21 cellular contexts compared by ENCODE assay signal in genomic region chr1:151800830-151801229, GRCh38. TPM values are rescaled to one million over a fixed set of nuclear protein-coding genes. Genes with fewer than 3 reads are reported as not detected.
A peak's percentile ranks its signal among the peaks of the same experiment; 100 is the strongest.
DNase-seq lines count a peak whose midpoint lies in the region; ATAC-seq, FAIRE-seq and TF ChIP-seq lines count a peak whose summit lies in the region.
"Had no signal": no experiment of that assay in that cellular context is flagged by ENCODE, and none has a peak within 500 bp of the region (broad histone marks: within the 10 kb centered on the region; RNA-seq: fewer than 3 reads in every experiment).

No MANE protein-coding gene starts in this region.

- DNase-seq in HepG2 (ENCODE audit: low spot score) (no peak), right lobe of liver (no peak), GM13977 (ENCODE audit: low spot score) (no peak), SJCRH30 (no peak), HUDEP-2 (lab: John Stamatoyannopoulos, UW; ENCODE audit: unreplicated experiment in 76 of 76) (no peak)
- DNase-seq: AML-193, Caco-2, H9, IMR-90, Karpas-422, KBM-7 had no signal

- CTCF ChIA-PET in HepG2 (lab: Yijun Ruan, JAX; ENCODE audit: low intra/inter-chr PET ratio, low total read pairs) = no interaction called here

- H3K9ac ChIP-seq in HepG2 (ENCODE audit: insufficient read depth, low read depth, low read length) (no peak overlapping the region), liver (ENCODE audit: low read depth in 1 of 2, low read length in 2 of 2) (no peak overlapping the region)

- peaks cover 30% of the 10 kb centered on the region for H3K4me1 Mint-ChIP-seq in activated T-helper 17 cell treated with anti-CD3 and anti-CD28 coated beads, Interleukin-2, amount 50 U/mL, for 72 hours

- TF ChIP-seq POLR2A in HepG2 (IDR thresholded peaks at IDR 0.05; ENCODE audit: insufficient read depth in 1 of 2, low read depth in 2 of 2, low read length in 2 of 2) (no peak), right lobe of liver (IDR thresholded peaks at IDR 0.05) (no peak)

- H3K27me3 ChIP-seq in HepG2 (ENCODE audit: control insufficient read depth in 1 of 2, insufficient read depth in 2 of 2, low read length in 2 of 2) (peaks cover 0 to 3% of the 10 kb centered on the region in 2 experiments; a peak in 3 of 5 replicates), right lobe of liver (no peaks in the 10 kb centered on the region), liver (ENCODE audit: control insufficient read depth in 4 of 4, insufficient read depth in 4 of 4, low read length in 3 of 4) (no peaks in the 10 kb centered on the region), SJCRH30 (peaks cover 20% of the 10 kb centered on the region; the same call in 1 of the 2 replicates)

- H2AFZ ChIP-seq in HepG2 (ENCODE audit: low read length) = no peak overlapping the region

- ATAC-seq in HepG2 = no peak
- no peak for ATAC-seq in right lobe of liver
- no peak for ATAC-seq in activated T-helper 17 cell treated with anti-CD3 and anti-CD28 coated beads, Interleukin-2, amount 50 U/mL, for 72 hours (replicated peaks)
- ATAC-seq: A549 had no signal

- POLR2A ChIA-PET in HepG2 (lab: Yijun Ruan, JAX) = no interaction called here

- H3K4me2 ChIP-seq in HepG2 (ENCODE audit: low read depth, low read length) = no peak overlapping the region
- H3K4me2 ChIP-seq: A549 had no signal

- peak overlapping the region; percentile 36 for H3K4me3 Mint-ChIP-seq in activated T-helper 17 cell treated with anti-CD3 and anti-CD28 coated beads, Interleukin-2, amount 50 U/mL, for 72 hours
- H3K4me3 Mint-ChIP-seq: H9 had no signal

- no peaks in the 10 kb centered on the region for H3K27me3 Mint-ChIP-seq in activated T-helper 17 cell treated with anti-CD3 and anti-CD28 coated beads, Interleukin-2, amount 50 U/mL, for 72 hours

- H4K20me1 ChIP-seq in HepG2 (ENCODE audit: insufficient read depth, low read length) = no peaks in the 10 kb centered on the region

- BruUV-seq in HepG2 (replicated peaks; lab: Mats Ljungman, UMichigan) = no TSS peak

- H3K79me2 ChIP-seq in HepG2 (ENCODE audit: insufficient read depth, low read length) = no peaks in the 10 kb centered on the region

- H3K36me3 Mint-ChIP-seq in activated T-helper 17 cell treated with anti-CD3 and anti-CD28 coated beads, Interleukin-2, amount 50 U/mL, for 72 hours (ENCODE audit: low read depth) = no peaks in the 10 kb centered on the region

- WGBS in HepG2 (ENCODE audit: low lambda C conversion rate) = 39% methylated on average over 5 of the region's 8 CpGs
- 59% methylated on average over 7 of the region's 8 CpGs for WGBS in right lobe of liver (ENCODE audit: insufficient coverage, low coverage, low lambda C conversion rate, missing lambda C conversion rate)
- 60% methylated on average over 8 of the region's 8 CpGs for WGBS in liver

- H3K27ac Mint-ChIP-seq in activated T-helper 17 cell treated with anti-CD3 and anti-CD28 coated beads, Interleukin-2, amount 50 U/mL, for 72 hours = peak overlapping the region; percentile 6
- H3K27ac Mint-ChIP-seq: H9 had no signal

- H3K27ac ChIP-seq in HepG2 (ENCODE audit: extremely low read length, insufficient read depth, low read length) = no peak overlapping the region
- H3K27ac ChIP-seq in right lobe of liver = no peak overlapping the region
- H3K27ac ChIP-seq in liver (ENCODE audit: low read depth in 1 of 2, low read length in 2 of 2) = no peak overlapping the region
- H3K27ac ChIP-seq in SJCRH30 = no peak overlapping the region
- H3K27ac ChIP-seq: 22Rv1, A549 had no signal

- TF ChIP-seq RAD21 in HepG2 (CRISPR knock-in tag; IDR thresholded peaks at IDR 0.05) = no peak
- no peak for TF ChIP-seq RAD21 in liver (IDR thresholded peaks at IDR 0.05)

- H3K4me3 ChIP-seq in HepG2 (replicated peaks in 1 of 3; ENCODE audit: insufficient read depth in 1 of 3, low read depth in 2 of 3, low read length in 3 of 3) = no peak overlapping the region
- H3K4me3 ChIP-seq in right lobe of liver = no peak overlapping the region
- H3K4me3 ChIP-seq in liver (ENCODE audit: low read depth in 1 of 3, low read length in 3 of 3) = no peak overlapping the region
- no peak overlapping the region for H3K4me3 ChIP-seq in SJCRH30
- H3K4me3 ChIP-seq: A549 had no signal

- TF ChIP-seq EP300 in HepG2 (IDR thresholded peaks at IDR 0.05; ENCODE audit: low read depth in 2 of 2, low read length in 2 of 2) = no peak
- TF ChIP-seq EP300 in HepG2 (CRISPR knock-in tag; IDR thresholded peaks at IDR 0.05; ENCODE audit: borderline replicate concordance) = no peak

- H3K4me1 ChIP-seq in HepG2 (ENCODE audit: insufficient read depth, low read length) (no peaks in the 10 kb centered on the region), right lobe of liver (no peaks in the 10 kb centered on the region), liver (ENCODE audit: control insufficient read depth in 4 of 4, insufficient read depth in 4 of 4, low read length in 3 of 4) (no peaks in the 10 kb centered on the region), SJCRH30 (no peaks in the 10 kb centered on the region)
- H3K4me1 ChIP-seq: A549, Caco-2 had no signal

- H3K9me3 ChIP-seq in HepG2 (ENCODE audit: low read length) (no peaks in the 10 kb centered on the region), right lobe of liver (no peaks in the 10 kb centered on the region), liver (ENCODE audit: control insufficient read depth in 4 of 4, low read length in 3 of 4) (no peaks in the 10 kb centered on the region), SJCRH30 (replicated peaks) (no peaks in the 10 kb centered on the region)
- H3K9me3 ChIP-seq: A549, Caco-2 had no signal

- no peak for FAIRE-seq in HepG2 (lab: Jason Lieb, UNC)
- FAIRE-seq: A549, D721Med, G401.6, GM12892, H1 had no signal

- in situ Hi-C loops in HepG2 (cut with HindIII; ENCODE audit: extremely low pct_ligation_motif_present, low pct_unique_long_range_greater_than_20kb) (no loop called here), GM13977 (cut with MboI; ENCODE audit: low pct_unique_long_range_greater_than_20kb, low sequenced_read_pairs, unreplicated experiment) (no loop called here)

- intact Hi-C loops in HepG2 (cut with micrococcal nuclease; ENCODE audit: unreplicated experiment) = no loop called here
- intact Hi-C loops in right lobe of liver (cut with DNase I) = no loop called here

- H3K9me3 Mint-ChIP-seq in activated T-helper 17 cell treated with anti-CD3 and anti-CD28 coated beads, Interleukin-2, amount 50 U/mL, for 72 hours = no peaks in the 10 kb centered on the region
- H3K9me3 Mint-ChIP-seq: H9 had no signal

- TF ChIP-seq CTCF in HepG2 (CRISPR knock-in tag; IDR thresholded peaks at IDR 0.05) (no peak), right lobe of liver (IDR thresholded peaks at IDR 0.05) (no peak), liver (IDR thresholded peaks at IDR 0.05; ENCODE audit: low read depth, low read length, missing input control) (no peak), GM13977 (IDR thresholded peaks at IDR 0.05; ENCODE audit: extremely low read depth, insufficient read depth, missing control alignments) (no peak)

- H3K36me3 ChIP-seq in HepG2 (replicated peaks in 1 of 2; ENCODE audit: control insufficient read depth in 1 of 2, insufficient read depth in 2 of 2, low read length in 2 of 2) (no peaks in the 10 kb centered on the region), right lobe of liver (no peaks in the 10 kb centered on the region), liver (ENCODE audit: control insufficient read depth in 4 of 4, insufficient read depth in 3 of 4, low read depth in 1 of 4, low read length in 3 of 4) (no peaks in the 10 kb centered on the region), SJCRH30 (no peaks in the 10 kb centered on the region)

RNA-seq across cellular contexts. Expression of gene LINGO4, which starts 4.4 kb away (rescaled TPM):
- total RNA-seq in HepG2 (2016; rRNA removed; fragmentation: Illumina TruSeq; extraction: Trizol) (0.02 TPM in 1 of 2 replicates, not detected in the other), right lobe of liver (under 1 TPM; 0.12 to 0.37 (median 0.18) TPM), liver (under 1 TPM; 0.05 to 0.50 TPM)
- total RNA-seq in HepG2 (2016; cell fraction: cytosol; rRNA removed; fragmentation: Illumina TruSeq; extraction: Trizol; ENCODE audit: low read depth) = not detected in 2 replicates
- not detected in 2 replicates for total RNA-seq in HepG2 (2016; cell fraction: insoluble cytoplasmic fraction; rRNA removed; fragmentation: Illumina TruSeq; extraction: Trizol)
- total RNA-seq in HepG2 (2016; cell fraction: membrane; rRNA removed; fragmentation: Illumina TruSeq; extraction: Trizol) = not detected in 2 replicates
- total RNA-seq in HepG2 (2016; cell fraction: nucleus; rRNA removed; fragmentation: Illumina TruSeq; extraction: Trizol) = not detected in 2 replicates
- polyA plus RNA-seq in HepG2 (2011; rRNA removed) (0.05 TPM in 2 replicates), liver (under 1 TPM in 1 of 2 donors, not detected in 1; 0.09 TPM)
- polyA plus RNA-seq in HepG2 (2011; cell fraction: cytosol; rRNA removed) = 0.01 TPM in 1 of 2 replicates, not detected in the other
- polyA plus RNA-seq in HepG2 (2011; cell fraction: nucleus; rRNA removed) = 0.11 and 0.19 TPM in 2 replicates
- polyA plus RNA-seq in HepG2 (2012) = not detected in 2 replicates
- polyA plus RNA-seq in HepG2 (2016; cell fraction: cytosol; fragmentation: Illumina TruSeq; extraction: Trizol; ENCODE audit: low read depth) = not detected in 2 replicates
- polyA plus RNA-seq in HepG2 (2016; cell fraction: insoluble cytoplasmic fraction; fragmentation: Illumina TruSeq; extraction: Trizol; ENCODE audit: low read depth) = not detected in 2 replicates
- not detected in 2 replicates for polyA plus RNA-seq in HepG2 (2016; cell fraction: membrane; fragmentation: Illumina TruSeq; extraction: Trizol; ENCODE audit: low read depth)
- not detected in 2 replicates for polyA plus RNA-seq in HepG2 (2016; cell fraction: nucleus; fragmentation: Illumina TruSeq; extraction: Trizol; ENCODE audit: insufficient read depth, low read depth)
- 0.06 and 0.37 TPM in 2 replicates for polyA minus RNA-seq in HepG2 (2011; rRNA and poly(A)+ RNA removed; ENCODE audit: low replicate concordance)
- polyA minus RNA-seq in HepG2 (2011; cell fraction: cytosol; rRNA and poly(A)+ RNA removed) = not detected in 2 replicates
- 0.52 and 0.87 TPM in 2 replicates for polyA minus RNA-seq in HepG2 (2011; cell fraction: nucleus; rRNA and poly(A)+ RNA removed)
- 1 to 10 TPM; 1.3 to 4.0 TPM for total RNA-seq in activated T-helper 17 cell treated with anti-CD3 and anti-CD28 coated beads, Interleukin-2, amount 50 U/mL, for 72 hours
- total RNA-seq in SJCRH30 (2014; rRNA removed; shearing (Covaris generic)) = not detected in 2 replicates
- total RNA-seq: Caco-2, H1, H9, HT-29, IMR-90 had no signal
- polyA plus RNA-seq: A549, BJ, IMR-90 had no signal

RNA-seq across cellular contexts. Expression of gene TDRKH, which starts 10.5 kb away (rescaled TPM):
- total RNA-seq in HepG2 (2016; rRNA removed; fragmentation: Illumina TruSeq; extraction: Trizol) = 5.4 and 5.6 TPM in 2 replicates
- 0.30 and 0.62 TPM in 2 replicates for total RNA-seq in HepG2 (2016; cell fraction: cytosol; rRNA removed; fragmentation: Illumina TruSeq; extraction: Trizol; ENCODE audit: low read depth)
- 4.9 and 5.8 TPM in 2 replicates for total RNA-seq in HepG2 (2016; cell fraction: insoluble cytoplasmic fraction; rRNA removed; fragmentation: Illumina TruSeq; extraction: Trizol)
- 1.9 and 2.7 TPM in 2 replicates for total RNA-seq in HepG2 (2016; cell fraction: membrane; rRNA removed; fragmentation: Illumina TruSeq; extraction: Trizol)
- 3.2 and 4.4 TPM in 2 replicates for total RNA-seq in HepG2 (2016; cell fraction: nucleus; rRNA removed; fragmentation: Illumina TruSeq; extraction: Trizol)
- 3.9 and 4.3 TPM in 2 replicates for polyA plus RNA-seq in HepG2 (2011; rRNA removed)
- 2.3 and 3.8 TPM in 2 replicates for polyA plus RNA-seq in HepG2 (2011; cell fraction: cytosol; rRNA removed)
- polyA plus RNA-seq in HepG2 (2011; cell fraction: nucleus; rRNA removed) = 2.4 and 4.6 TPM in 2 replicates
- 5.1 and 5.6 TPM in 2 replicates for polyA plus RNA-seq in HepG2 (2012)
- 0.55 and 0.59 TPM in 2 replicates for polyA plus RNA-seq in HepG2 (2016; cell fraction: cytosol; fragmentation: Illumina TruSeq; extraction: Trizol; ENCODE audit: low read depth)
- polyA plus RNA-seq in HepG2 (2016; cell fraction: insoluble cytoplasmic fraction; fragmentation: Illumina TruSeq; extraction: Trizol; ENCODE audit: low read depth) = 5.3 and 5.4 TPM in 2 replicates
- polyA plus RNA-seq in HepG2 (2016; cell fraction: membrane; fragmentation: Illumina TruSeq; extraction: Trizol; ENCODE audit: low read depth) = 1.2 and 1.4 TPM in 2 replicates
- polyA plus RNA-seq in HepG2 (2016; cell fraction: nucleus; fragmentation: Illumina TruSeq; extraction: Trizol; ENCODE audit: insufficient read depth, low read depth) = 3.8 and 4.5 TPM in 2 replicates
- 2.0 and 2.3 TPM in 2 replicates for polyA minus RNA-seq in HepG2 (2011; rRNA and poly(A)+ RNA removed; ENCODE audit: low replicate concordance)
- 1.8 and 3.2 TPM in 2 replicates for polyA minus RNA-seq in HepG2 (2011; cell fraction: cytosol; rRNA and poly(A)+ RNA removed)
- polyA minus RNA-seq in HepG2 (2011; cell fraction: nucleus; rRNA and poly(A)+ RNA removed) = 4.0 and 4.5 TPM in 2 replicates
- total RNA-seq in right lobe of liver = 10 to 100 TPM in 1 of 6 experiments, 1 to 10 TPM in 5; 1.7 to 12.1 (median 3.3) TPM
- total RNA-seq in activated T-helper 17 cell treated with anti-CD3 and anti-CD28 coated beads, Interleukin-2, amount 50 U/mL, for 72 hours = 10 to 100 TPM; 20.3 to 21.8 TPM
- total RNA-seq in liver = 1 to 10 TPM; 5.1 to 6.7 TPM
- 1 to 10 TPM; 1.5 to 2.6 TPM for polyA plus RNA-seq in liver
- 3.7 and 6.2 TPM in 2 replicates for total RNA-seq in SJCRH30 (2014; rRNA removed; shearing (Covaris generic))

RNA-seq across cellular contexts. Expression of gene RORC, which starts 30.8 kb away (rescaled TPM):
- total RNA-seq in HepG2 (2016; rRNA removed; fragmentation: Illumina TruSeq; extraction: Trizol) (2.5 TPM in 2 replicates), right lobe of liver (10 to 100 TPM; 13.3 to 33.9 (median 21.5) TPM), liver (10 to 100 TPM in 1 of 2 donors, 1 to 10 TPM in 1; 2.9 to 59.2 TPM)
- total RNA-seq in HepG2 (2016; cell fraction: cytosol; rRNA removed; fragmentation: Illumina TruSeq; extraction: Trizol; ENCODE audit: low read depth) = 1.5 and 1.9 TPM in 2 replicates
- total RNA-seq in HepG2 (2016; cell fraction: insoluble cytoplasmic fraction; rRNA removed; fragmentation: Illumina TruSeq; extraction: Trizol) = 2.3 and 2.6 TPM in 2 replicates
- 2.3 and 2.5 TPM in 2 replicates for total RNA-seq in HepG2 (2016; cell fraction: membrane; rRNA removed; fragmentation: Illumina TruSeq; extraction: Trizol)
- 2.4 and 2.5 TPM in 2 replicates for total RNA-seq in HepG2 (2016; cell fraction: nucleus; rRNA removed; fragmentation: Illumina TruSeq; extraction: Trizol)
- polyA plus RNA-seq in HepG2 (2011; rRNA removed) (6.5 and 9.3 TPM in 2 replicates), liver (10 to 100 TPM; 10.7 to 15.4 TPM)
- polyA plus RNA-seq in HepG2 (2011; cell fraction: cytosol; rRNA removed) = 5.3 and 5.6 TPM in 2 replicates
- 13.5 and 16.6 TPM in 2 replicates for polyA plus RNA-seq in HepG2 (2011; cell fraction: nucleus; rRNA removed)
- 4.0 and 4.5 TPM in 2 replicates for polyA plus RNA-seq in HepG2 (2012)
- polyA plus RNA-seq in HepG2 (2016; cell fraction: cytosol; fragmentation: Illumina TruSeq; extraction: Trizol; ENCODE audit: low read depth) = 2.0 and 2.1 TPM in 2 replicates
- 2.1 and 2.2 TPM in 2 replicates for polyA plus RNA-seq in HepG2 (2016; cell fraction: insoluble cytoplasmic fraction; fragmentation: Illumina TruSeq; extraction: Trizol; ENCODE audit: low read depth)
- 2.2 and 2.4 TPM in 2 replicates for polyA plus RNA-seq in HepG2 (2016; cell fraction: membrane; fragmentation: Illumina TruSeq; extraction: Trizol; ENCODE audit: low read depth)
- polyA plus RNA-seq in HepG2 (2016; cell fraction: nucleus; fragmentation: Illumina TruSeq; extraction: Trizol; ENCODE audit: insufficient read depth, low read depth) = 3.5 and 4.2 TPM in 2 replicates
- polyA minus RNA-seq in HepG2 (2011; rRNA and poly(A)+ RNA removed; ENCODE audit: low replicate concordance) = 11.4 and 22.2 TPM in 2 replicates
- 3.3 and 4.8 TPM in 2 replicates for polyA minus RNA-seq in HepG2 (2011; cell fraction: cytosol; rRNA and poly(A)+ RNA removed)
- 8.2 and 9.8 TPM in 2 replicates for polyA minus RNA-seq in HepG2 (2011; cell fraction: nucleus; rRNA and poly(A)+ RNA removed)
- 10 to 100 TPM; 39.5 to 55.2 TPM for total RNA-seq in activated T-helper 17 cell treated with anti-CD3 and anti-CD28 coated beads, Interleukin-2, amount 50 U/mL, for 72 hours
- total RNA-seq in SJCRH30 (2014; rRNA removed; shearing (Covaris generic)) = not detected in 2 replicates
- total RNA-seq: Caco-2, IMR-90 had no signal
- polyA plus RNA-seq: BJ, IMR-90 had no signal

RNA-seq across cellular contexts. Expression of gene MRPL9, which starts 37.5 kb away (rescaled TPM):
- total RNA-seq in HepG2 (2016; rRNA removed; fragmentation: Illumina TruSeq; extraction: Trizol) = 107 and 119 TPM in 2 replicates
- 60.2 TPM in 2 replicates for total RNA-seq in HepG2 (2016; cell fraction: cytosol; rRNA removed; fragmentation: Illumina TruSeq; extraction: Trizol; ENCODE audit: low read depth)
- 102 and 120 TPM in 2 replicates for total RNA-seq in HepG2 (2016; cell fraction: insoluble cytoplasmic fraction; rRNA removed; fragmentation: Illumina TruSeq; extraction: Trizol)
- 64.6 and 69.8 TPM in 2 replicates for total RNA-seq in HepG2 (2016; cell fraction: membrane; rRNA removed; fragmentation: Illumina TruSeq; extraction: Trizol)
- total RNA-seq in HepG2 (2016; cell fraction: nucleus; rRNA removed; fragmentation: Illumina TruSeq; extraction: Trizol) = 48.1 and 63.1 TPM in 2 replicates
- 64.3 and 72.1 TPM in 2 replicates for polyA plus RNA-seq in HepG2 (2011; rRNA removed)
- 52.6 and 61.1 TPM in 2 replicates for polyA plus RNA-seq in HepG2 (2011; cell fraction: cytosol; rRNA removed)
- polyA plus RNA-seq in HepG2 (2011; cell fraction: nucleus; rRNA removed) = 70.6 and 76.7 TPM in 2 replicates
- 66.7 and 75.5 TPM in 2 replicates for polyA plus RNA-seq in HepG2 (2012)
- 43.8 and 46.0 TPM in 2 replicates for polyA plus RNA-seq in HepG2 (2016; cell fraction: cytosol; fragmentation: Illumina TruSeq; extraction: Trizol; ENCODE audit: low read depth)
- 120 and 126 TPM in 2 replicates for polyA plus RNA-seq in HepG2 (2016; cell fraction: insoluble cytoplasmic fraction; fragmentation: Illumina TruSeq; extraction: Trizol; ENCODE audit: low read depth)
- 60.2 and 71.9 TPM in 2 replicates for polyA plus RNA-seq in HepG2 (2016; cell fraction: membrane; fragmentation: Illumina TruSeq; extraction: Trizol; ENCODE audit: low read depth)
- polyA plus RNA-seq in HepG2 (2016; cell fraction: nucleus; fragmentation: Illumina TruSeq; extraction: Trizol; ENCODE audit: insufficient read depth, low read depth) = 76.3 and 94.3 TPM in 2 replicates
- polyA minus RNA-seq in HepG2 (2011; rRNA and poly(A)+ RNA removed; ENCODE audit: low replicate concordance) = 27.1 and 132 TPM in 2 replicates
- 36.5 and 37.1 TPM in 2 replicates for polyA minus RNA-seq in HepG2 (2011; cell fraction: cytosol; rRNA and poly(A)+ RNA removed)
- polyA minus RNA-seq in HepG2 (2011; cell fraction: nucleus; rRNA and poly(A)+ RNA removed) = 35.1 and 42.1 TPM in 2 replicates
- 10 to 100 TPM; 21.3 to 35.7 (median 28.4) TPM for total RNA-seq in right lobe of liver
- 100 to 1,000 TPM in 1 of 2 donors, 10 to 100 TPM in 1; 80.4 to 160 TPM for total RNA-seq in activated T-helper 17 cell treated with anti-CD3 and anti-CD28 coated beads, Interleukin-2, amount 50 U/mL, for 72 hours
- total RNA-seq in liver = 10 to 100 TPM; 22.5 to 34.6 TPM
- 10 to 100 TPM; 28.6 to 43.5 TPM for polyA plus RNA-seq in liver
- total RNA-seq in SJCRH30 (2014; rRNA removed; shearing (Covaris generic)) = 77.1 and 80.3 TPM in 2 replicates

RNA-seq across cellular contexts. Expression of gene C2CD4D, which starts 38.8 kb away (rescaled TPM):
- total RNA-seq in HepG2 (2016; rRNA removed; fragmentation: Illumina TruSeq; extraction: Trizol) = not detected in 2 replicates
- total RNA-seq in HepG2 (2016; cell fraction: cytosol; rRNA removed; fragmentation: Illumina TruSeq; extraction: Trizol; ENCODE audit: low read depth) = not detected in 2 replicates
- total RNA-seq in HepG2 (2016; cell fraction: insoluble cytoplasmic fraction; rRNA removed; fragmentation: Illumina TruSeq; extraction: Trizol) = not detected in 2 replicates
- not detected in 2 replicates for total RNA-seq in HepG2 (2016; cell fraction: membrane; rRNA removed; fragmentation: Illumina TruSeq; extraction: Trizol)
- total RNA-seq in HepG2 (2016; cell fraction: nucleus; rRNA removed; fragmentation: Illumina TruSeq; extraction: Trizol) = not detected in 2 replicates
- polyA plus RNA-seq in HepG2 (2011; rRNA removed) = not detected in 2 replicates
- not detected in 2 replicates for polyA plus RNA-seq in HepG2 (2011; cell fraction: cytosol; rRNA removed)
- not detected in 2 replicates for polyA plus RNA-seq in HepG2 (2011; cell fraction: nucleus; rRNA removed)
- polyA plus RNA-seq in HepG2 (2012) = not detected in 2 replicates
- not detected in 2 replicates for polyA plus RNA-seq in HepG2 (2016; cell fraction: cytosol; fragmentation: Illumina TruSeq; extraction: Trizol; ENCODE audit: low read depth)
- not detected in 2 replicates for polyA plus RNA-seq in HepG2 (2016; cell fraction: insoluble cytoplasmic fraction; fragmentation: Illumina TruSeq; extraction: Trizol; ENCODE audit: low read depth)
- polyA plus RNA-seq in HepG2 (2016; cell fraction: membrane; fragmentation: Illumina TruSeq; extraction: Trizol; ENCODE audit: low read depth) = not detected in 2 replicates
- not detected in 2 replicates for polyA plus RNA-seq in HepG2 (2016; cell fraction: nucleus; fragmentation: Illumina TruSeq; extraction: Trizol; ENCODE audit: insufficient read depth, low read depth)
- not detected in 2 replicates for polyA minus RNA-seq in HepG2 (2011; rRNA and poly(A)+ RNA removed; ENCODE audit: low replicate concordance)
- polyA minus RNA-seq in HepG2 (2011; cell fraction: cytosol; rRNA and poly(A)+ RNA removed) = not detected in 2 replicates
- not detected in 2 replicates for polyA minus RNA-seq in HepG2 (2011; cell fraction: nucleus; rRNA and poly(A)+ RNA removed)
- total RNA-seq in right lobe of liver = not detected
- 1 to 10 TPM; 3.9 to 5.6 TPM for total RNA-seq in activated T-helper 17 cell treated with anti-CD3 and anti-CD28 coated beads, Interleukin-2, amount 50 U/mL, for 72 hours
- total RNA-seq in liver = not detected
- polyA plus RNA-seq in liver = under 1 TPM; 0.02 to 0.08 TPM
- total RNA-seq in SJCRH30 (2014; rRNA removed; shearing (Covaris generic)) = 0.08 TPM in 1 of 2 replicates, not detected in the other
- total RNA-seq: IMR-90 had no signal
- polyA plus RNA-seq: A549, BJ, IMR-90 had no signal
